In the genomic region with DNA sequence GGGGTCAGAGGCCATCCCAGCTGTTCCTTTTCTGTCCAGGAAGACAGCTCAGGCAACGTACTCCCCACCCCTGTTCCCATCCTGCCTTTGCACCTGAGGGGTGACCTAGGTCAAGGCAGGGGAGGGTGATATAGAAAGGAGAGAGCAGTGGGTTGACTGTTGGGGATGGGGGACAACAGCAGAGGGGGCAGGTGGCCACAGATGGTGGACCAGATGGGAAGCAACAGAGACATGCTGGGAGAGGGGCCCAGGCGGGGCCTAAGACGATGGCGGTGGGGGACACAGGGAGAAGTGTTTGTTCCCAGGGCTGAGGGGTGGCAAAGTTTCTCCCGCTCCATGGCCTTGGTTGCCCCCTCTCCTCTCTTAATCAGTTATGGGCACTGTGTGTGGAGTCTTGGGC, we compare ENCODE assay signal across 1 cellular context.
TF ChIP-seq lines count a peak whose summit lies in the region.

No MANE protein-coding gene starts in this region.

TF ChIP-seq in GM23338, 12 proteins besides CTCF, POLR2A, EP300 and RAD21:
- no peak for TF ChIP-seq POLR2AphosphoS5 (IDR thresholded peaks at IDR 0.05; ENCODE audit: low read depth)
- no peak for TF ChIP-seq CREB1 (CRISPR knock-in tag; IDR thresholded peaks at IDR 0.05; ENCODE audit: low read depth)
- TF ChIP-seq REST (IDR thresholded peaks at IDR 0.05; ENCODE audit: unreplicated experiment), result no peak
- TF ChIP-seq EZH2phosphoT487 (IDR thresholded peaks at IDR 0.05; ENCODE audit: unreplicated experiment), result no peak
- TF ChIP-seq NANOG (IDR thresholded peaks at IDR 0.05; ENCODE audit: borderline replicate concordance), result no peak
- TF ChIP-seq, protein P1, sequence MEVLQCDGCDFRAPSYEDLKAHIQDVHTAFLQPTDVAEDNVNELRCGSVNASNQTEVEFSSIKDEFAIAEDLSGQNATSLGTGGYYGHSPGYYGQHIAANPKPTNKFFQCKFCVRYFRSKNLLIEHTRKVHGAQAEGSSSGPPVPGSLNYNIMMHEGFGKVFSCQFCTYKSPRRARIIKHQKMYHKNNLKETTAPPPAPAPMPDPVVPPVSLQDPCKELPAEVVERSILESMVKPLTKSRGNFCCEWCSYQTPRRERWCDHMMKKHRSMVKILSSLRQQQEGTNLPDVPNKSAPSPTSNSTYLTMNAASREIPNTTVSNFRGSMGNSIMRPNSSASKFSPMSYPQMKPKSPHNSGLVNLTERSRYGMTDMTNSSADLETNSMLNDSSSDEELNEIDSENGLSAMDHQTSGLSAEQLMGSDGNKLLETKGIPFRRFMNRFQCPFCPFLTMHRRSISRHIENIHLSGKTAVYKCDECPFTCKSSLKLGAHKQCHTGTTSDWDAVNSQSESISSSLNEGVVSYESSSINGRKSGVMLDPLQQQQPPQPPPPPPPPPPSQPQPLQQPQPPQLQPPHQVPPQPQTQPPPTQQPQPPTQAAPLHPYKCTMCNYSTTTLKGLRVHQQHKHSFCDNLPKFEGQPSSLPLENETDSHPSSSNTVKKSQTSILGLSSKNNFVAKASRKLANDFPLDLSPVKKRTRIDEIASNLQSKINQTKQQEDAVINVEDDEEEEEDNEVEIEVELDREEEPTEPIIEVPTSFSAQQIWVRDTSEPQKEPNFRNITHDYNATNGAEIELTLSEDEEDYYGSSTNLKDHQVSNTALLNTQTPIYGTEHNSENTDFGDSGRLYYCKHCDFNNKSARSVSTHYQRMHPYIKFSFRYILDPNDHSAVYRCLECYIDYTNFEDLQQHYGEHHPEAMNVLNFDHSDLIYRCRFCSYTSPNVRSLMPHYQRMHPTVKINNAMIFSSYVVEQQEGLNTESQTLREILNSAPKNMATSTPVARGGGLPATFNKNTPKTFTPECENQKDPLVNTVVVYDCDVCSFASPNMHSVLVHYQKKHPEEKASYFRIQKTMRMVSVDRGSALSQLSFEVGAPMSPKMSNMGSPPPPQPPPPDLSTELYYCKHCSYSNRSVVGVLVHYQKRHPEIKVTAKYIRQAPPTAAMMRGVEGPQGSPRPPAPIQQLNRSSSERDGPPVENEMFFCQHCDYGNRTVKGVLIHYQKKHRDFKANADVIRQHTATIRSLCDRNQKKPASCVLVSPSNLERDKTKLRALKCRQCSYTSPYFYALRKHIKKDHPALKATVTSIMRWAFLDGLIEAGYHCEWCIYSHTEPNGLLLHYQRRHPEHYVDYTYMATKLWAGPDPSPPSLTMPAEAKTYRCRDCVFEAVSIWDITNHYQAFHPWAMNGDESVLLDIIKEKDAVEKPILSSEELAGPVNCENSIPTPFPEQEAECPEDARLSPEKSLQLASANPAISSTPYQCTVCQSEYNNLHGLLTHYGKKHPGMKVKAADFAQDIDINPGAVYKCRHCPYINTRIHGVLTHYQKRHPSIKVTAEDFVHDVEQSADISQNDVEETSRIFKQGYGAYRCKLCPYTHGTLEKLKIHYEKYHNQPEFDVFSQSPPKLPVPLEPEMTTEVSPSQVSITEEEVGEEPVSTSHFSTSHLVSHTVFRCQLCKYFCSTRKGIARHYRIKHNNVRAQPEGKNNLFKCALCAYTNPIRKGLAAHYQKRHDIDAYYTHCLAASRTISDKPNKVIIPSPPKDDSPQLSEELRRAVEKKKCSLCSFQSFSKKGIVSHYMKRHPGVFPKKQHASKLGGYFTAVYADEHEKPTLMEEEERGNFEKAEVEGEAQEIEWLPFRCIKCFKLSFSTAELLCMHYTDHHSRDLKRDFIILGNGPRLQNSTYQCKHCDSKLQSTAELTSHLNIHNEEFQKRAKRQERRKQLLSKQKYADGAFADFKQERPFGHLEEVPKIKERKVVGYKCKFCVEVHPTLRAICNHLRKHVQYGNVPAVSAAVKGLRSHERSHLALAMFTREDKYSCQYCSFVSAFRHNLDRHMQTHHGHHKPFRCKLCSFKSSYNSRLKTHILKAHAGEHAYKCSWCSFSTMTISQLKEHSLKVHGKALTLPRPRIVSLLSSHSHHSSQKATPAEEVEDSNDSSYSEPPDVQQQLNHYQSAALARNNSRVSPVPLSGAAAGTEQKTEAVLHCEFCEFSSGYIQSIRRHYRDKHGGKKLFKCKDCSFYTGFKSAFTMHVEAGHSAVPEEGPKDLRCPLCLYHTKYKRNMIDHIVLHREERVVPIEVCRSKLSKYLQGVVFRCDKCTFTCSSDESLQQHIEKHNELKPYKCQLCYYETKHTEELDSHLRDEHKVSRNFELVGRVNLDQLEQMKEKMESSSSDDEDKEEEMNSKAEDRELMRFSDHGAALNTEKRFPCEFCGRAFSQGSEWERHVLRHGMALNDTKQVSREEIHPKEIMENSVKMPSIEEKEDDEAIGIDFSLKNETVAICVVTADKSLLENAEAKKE (CRISPR knock-in tag; IDR thresholded peaks at IDR 0.05), result no peak
- no peak for TF ChIP-seq EZH2 (IDR thresholded peaks at IDR 0.05; ENCODE audit: low read depth, unreplicated experiment)
- TF ChIP-seq STAT1 (IDR thresholded peaks at IDR 0.05; ENCODE audit: unreplicated experiment), result no peak
- TF ChIP-seq JUNB (IDR thresholded peaks at IDR 0.05; ENCODE audit: unreplicated experiment), result no peak
- no peak for TF ChIP-seq ZNF331 (CRISPR knock-in tag; IDR thresholded peaks at IDR 0.05; ENCODE audit: low read depth)
- no peak for TF ChIP-seq ZNF114 (CRISPR knock-in tag; IDR thresholded peaks at IDR 0.05)
- TF ChIP-seq, protein P2, sequence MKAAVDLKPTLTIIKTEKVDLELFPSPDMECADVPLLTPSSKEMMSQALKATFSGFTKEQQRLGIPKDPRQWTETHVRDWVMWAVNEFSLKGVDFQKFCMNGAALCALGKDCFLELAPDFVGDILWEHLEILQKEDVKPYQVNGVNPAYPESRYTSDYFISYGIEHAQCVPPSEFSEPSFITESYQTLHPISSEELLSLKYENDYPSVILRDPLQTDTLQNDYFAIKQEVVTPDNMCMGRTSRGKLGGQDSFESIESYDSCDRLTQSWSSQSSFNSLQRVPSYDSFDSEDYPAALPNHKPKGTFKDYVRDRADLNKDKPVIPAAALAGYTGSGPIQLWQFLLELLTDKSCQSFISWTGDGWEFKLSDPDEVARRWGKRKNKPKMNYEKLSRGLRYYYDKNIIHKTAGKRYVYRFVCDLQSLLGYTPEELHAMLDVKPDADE (IDR thresholded peaks at IDR 0.05), result no peak
